Comparison of ENCODE assay signal across 18 cellular contexts in genomic region chr5:3853366-3853765, GRCh38.
A peak's percentile ranks its signal among the peaks of the same experiment; 100 is the strongest.
DNase-seq lines count a peak whose midpoint lies in the region; ATAC-seq and TF ChIP-seq lines count a peak whose summit lies in the region.
"Had no signal": no experiment of that assay in that cellular context is flagged by ENCODE, and none has a peak within 500 bp of the region (broad histone marks: within the 10 kb centered on the region; RNA-seq: fewer than 3 reads in every experiment).

No MANE protein-coding gene starts in this region.

- no peak overlapping the region for H3K27ac ChIP-seq in GM23338 (ENCODE audit: low read depth)
- peak overlapping the region in 8 of 10 donors; percentile 52 to 80 (median 72) for H3K27ac ChIP-seq in heart right ventricle
- peak overlapping the region; percentile 37 for H3K27ac ChIP-seq in right cardiac atrium (ENCODE audit: low read length)
- H3K27ac ChIP-seq in WERI-Rb-1 = no peak overlapping the region
- H3K27ac ChIP-seq: GM23248 had no signal

- intact Hi-C loops in heart right ventricle (cut with DNase I) = no loop called here
- intact Hi-C loops in right cardiac atrium (cut with DNase I) = no loop called here

- no peak overlapping the region for H3K4me3 ChIP-seq in GM23338
- no peak overlapping the region for H3K4me3 ChIP-seq in heart right ventricle
- no peak overlapping the region for H3K4me3 ChIP-seq in right cardiac atrium (ENCODE audit: low read length)
- no peak overlapping the region for H3K4me3 ChIP-seq in WERI-Rb-1 (ENCODE audit: low read depth, low read length)
- H3K4me3 ChIP-seq: GM23248 had no signal

- H3K27me3 ChIP-seq in GM23338 (ENCODE audit: insufficient read depth) (no peaks in the 10 kb centered on the region), heart right ventricle (no peaks in the 10 kb centered on the region), right cardiac atrium (ENCODE audit: control insufficient read depth, insufficient read depth) (no peaks in the 10 kb centered on the region), WERI-Rb-1 (ENCODE audit: insufficient read depth, low read depth, severe bottlenecking) (no peaks in the 10 kb centered on the region)
- H3K27me3 ChIP-seq: BE2C had no signal

- no peak for ATAC-seq in GM23338
- ATAC-seq in heart right ventricle = peak in 6 of 8 donors; percentile 73 to 88 (median 81)
- ATAC-seq in right cardiac atrium = peak; percentile 74 to 77
- ATAC-seq in activated CD8-positive, alpha-beta memory T cell treated with anti-CD3 and anti-CD28 coated beads, Interleukin-2, amount 10 ng/mL, durations not matched to agents 7 days and 5 days = no peak

- peaks cover 11% of the 10 kb centered on the region; the same call in 2 of the 3 replicates for H3K4me1 Mint-ChIP-seq in GM23338
- H3K4me1 Mint-ChIP-seq in activated CD8-positive, alpha-beta memory T cell treated with anti-CD3 and anti-CD28 coated beads, Interleukin-2, amount 10 ng/mL, durations not matched to agents 7 days and 5 days = no peaks in the 10 kb centered on the region
- H3K4me1 Mint-ChIP-seq: CD4-positive, CD25-positive, alpha-beta regulatory T cell; CD8-positive, alpha-beta memory T cell had no signal

- 53 to 60% methylated on average over 11 of the region's 11 CpGs for WGBS in heart right ventricle, 2 donors
- WGBS in right cardiac atrium = 62% methylated on average over 11 of the region's 11 CpGs

- 0 out of 2 replicates have a peak overlapping the region, but pooled peaks have one; percentile 39 for H2AFZ ChIP-seq in GM23338
- H2AFZ ChIP-seq: GM23248 had no signal

- H3K27me3 Mint-ChIP-seq in GM23338 (ENCODE audit: insufficient read depth, low read depth, poor library complexity) = no peaks in the 10 kb centered on the region
- H3K27me3 Mint-ChIP-seq in activated CD8-positive, alpha-beta memory T cell treated with anti-CD3 and anti-CD28 coated beads, Interleukin-2, amount 10 ng/mL, durations not matched to agents 7 days and 5 days = no peaks in the 10 kb centered on the region
- H3K27me3 Mint-ChIP-seq: CD4-positive, CD25-positive, alpha-beta regulatory T cell; CD8-positive, alpha-beta memory T cell had no signal

- no peaks in the 10 kb centered on the region for H3F3A ChIP-seq in GM23338 (replicated peaks; ENCODE audit: low read depth)

- H3K4me1 ChIP-seq in GM23338 (ENCODE audit: insufficient read depth) = no peaks in the 10 kb centered on the region
- H3K4me1 ChIP-seq in heart right ventricle = peaks cover 0 to 26% (median 7%) of the 10 kb centered on the region in 9 donors
- H3K4me1 ChIP-seq in right cardiac atrium (ENCODE audit: control insufficient read depth, insufficient read depth, low read length) = no peaks in the 10 kb centered on the region
- H3K4me1 ChIP-seq: BE2C had no signal

- no peaks in the 10 kb centered on the region for H3K9me3 Mint-ChIP-seq in GM23338
- peaks cover 4% of the 10 kb centered on the region for H3K9me3 Mint-ChIP-seq in activated CD8-positive, alpha-beta memory T cell treated with anti-CD3 and anti-CD28 coated beads, Interleukin-2, amount 10 ng/mL, durations not matched to agents 7 days and 5 days (ENCODE audit: low read depth)

- H3K36me3 ChIP-seq in GM23338 (ENCODE audit: insufficient read depth) (no peaks in the 10 kb centered on the region), heart right ventricle (no peaks in the 10 kb centered on the region), WERI-Rb-1 (no peaks in the 10 kb centered on the region)
- H3K36me3 ChIP-seq: BE2C had no signal

- H3K36me3 Mint-ChIP-seq in GM23338 (ENCODE audit: low read depth) = no peaks in the 10 kb centered on the region
- H3K36me3 Mint-ChIP-seq in activated CD8-positive, alpha-beta memory T cell treated with anti-CD3 and anti-CD28 coated beads, Interleukin-2, amount 10 ng/mL, durations not matched to agents 7 days and 5 days = no peaks in the 10 kb centered on the region
- H3K36me3 Mint-ChIP-seq: CD4-positive, CD25-positive, alpha-beta regulatory T cell; CD8-positive, alpha-beta memory T cell had no signal

- no peaks in the 10 kb centered on the region for H3K9me3 ChIP-seq in heart right ventricle
- no peaks in the 10 kb centered on the region for H3K9me3 ChIP-seq in right cardiac atrium (ENCODE audit: control insufficient read depth, low read length)
- no peaks in the 10 kb centered on the region for H3K9me3 ChIP-seq in WERI-Rb-1 (ENCODE audit: severe bottlenecking)
- H3K9me3 ChIP-seq: BE2C had no signal

- no peaks in the 10 kb centered on the region for H4K20me1 ChIP-seq in GM23338 (replicated peaks; ENCODE audit: insufficient read depth)

- no peak overlapping the region for H3K27ac Mint-ChIP-seq in GM23338
- H3K27ac Mint-ChIP-seq in activated CD8-positive, alpha-beta memory T cell treated with anti-CD3 and anti-CD28 coated beads, Interleukin-2, amount 10 ng/mL, durations not matched to agents 7 days and 5 days = no peak overlapping the region
- H3K27ac Mint-ChIP-seq: CD4-positive, CD25-positive, alpha-beta regulatory T cell; CD8-positive, alpha-beta memory T cell had no signal

- no peaks in the 10 kb centered on the region for H3K79me2 ChIP-seq in GM23338 (replicated peaks; ENCODE audit: insufficient read depth)

- CTCF ChIA-PET in activated CD8-positive, alpha-beta memory T cell treated with anti-CD3 and anti-CD28 coated beads, Interleukin-2, amount 10 ng/mL, durations not matched to agents 7 days and 5 days (lab: Charles Lee) = no interaction called here

- no peak overlapping the region for H3K4me3 Mint-ChIP-seq in GM23338
- H3K4me3 Mint-ChIP-seq in activated CD8-positive, alpha-beta memory T cell treated with anti-CD3 and anti-CD28 coated beads, Interleukin-2, amount 10 ng/mL, durations not matched to agents 7 days and 5 days = no peak overlapping the region
- H3K4me3 Mint-ChIP-seq: CD4-positive, CD25-positive, alpha-beta regulatory T cell; CD8-positive, alpha-beta memory T cell had no signal

- H3K4me2 ChIP-seq in GM23338 = no peak overlapping the region

- TF ChIP-seq CTCF in GM23338 (conservative IDR thresholded peaks at IDR 0.05; ENCODE audit: low read depth in 2 of 2) (no peak), heart right ventricle (IDR thresholded peaks at IDR 0.05) (no peak), WERI-Rb-1 (IDR thresholded peaks at IDR 0.05; ENCODE audit: low read depth, low read length) (no peak)

- DNase-seq in GM23338 (ENCODE audit: low spot score) = no peak
- no peak for DNase-seq in heart right ventricle
- DNase-seq in right cardiac atrium = no peak
- peak; percentile 40 for DNase-seq in retina
- no peak for DNase-seq in NCI-H128 (lab: John Stamatoyannopoulos, UW; ENCODE audit: unreplicated experiment)
- no peak for DNase-seq in WERI-Rb-1
- no peak for DNase-seq in activated CD8-positive, alpha-beta memory T cell treated with anti-CD3 and anti-CD28 coated beads, Interleukin-2, amount 10 ng/mL, durations not matched to agents 7 days and 5 days
- DNase-seq: ACHN; BE2C; C1 segment of cervical spinal cord; CD4-positive, CD25-positive, alpha-beta regulatory T cell; CD8-positive, alpha-beta memory T cell; COR-L47; DMS 273 treated with DMSO at 0.1 percent for 48 hours; DMS53; GF-D8; GM23248; HCEC 1CT had no signal

- H3K9me2 ChIP-seq in GM23338 (ENCODE audit: insufficient read depth) = no peaks in the 10 kb centered on the region

TF ChIP-seq in GM23338, 12 proteins besides CTCF, POLR2A, EP300 and RAD21 (continues in another document):
- no peak for TF ChIP-seq STAT1 (IDR thresholded peaks at IDR 0.05; ENCODE audit: unreplicated experiment)
- no peak for TF ChIP-seq EZH2phosphoT487 (IDR thresholded peaks at IDR 0.05; ENCODE audit: unreplicated experiment)
- no peak for TF ChIP-seq ETS1 (IDR thresholded peaks at IDR 0.05)
- TF ChIP-seq CREB1 (CRISPR knock-in tag; IDR thresholded peaks at IDR 0.05; ENCODE audit: low read depth) = no peak

Comparison
In these comparisons a context has a peak if more than half of its experiments do, and no peak if none do; other contexts are left out.
1. ATAC-seq: peak in heart right ventricle (6 of 8) and right cardiac atrium (2 of 2); none in GM23338 (single experiment) and activated CD8-positive, alpha-beta memory T cell treated with anti-CD3 and anti-CD28 coated beads, Interleukin-2, amount 10 ng/mL, durations not matched to agents 7 days and 5 days (single experiment).
2. H3K27ac ChIP-seq: peak in heart right ventricle (8 of 10) and right cardiac atrium (single experiment); none in GM23338 (single experiment) and WERI-Rb-1 (single experiment).